In the genomic region with DNA sequence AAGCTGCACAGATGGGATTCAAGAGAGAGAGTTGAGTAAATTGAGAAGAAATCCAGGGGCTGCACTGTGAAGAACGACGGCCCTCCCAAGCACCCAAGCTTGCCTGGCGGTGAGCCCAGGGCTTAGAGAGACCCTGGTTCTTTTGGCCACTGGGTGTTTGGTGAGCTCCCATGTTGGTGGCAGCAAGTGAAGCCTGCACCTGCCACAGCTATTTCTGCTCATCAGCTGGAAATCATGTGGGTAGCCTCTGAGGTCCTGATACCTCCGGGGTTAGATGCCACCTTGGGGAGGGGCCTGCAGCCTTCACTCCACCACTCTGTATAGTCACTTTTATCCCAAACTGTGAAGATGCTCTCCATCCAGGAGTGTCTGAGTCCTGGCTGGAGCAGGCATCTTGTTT, we compare ENCODE assay signal across 14 cellular contexts. TPM values are rescaled to one million over a fixed set of nuclear protein-coding genes. Genes with fewer than 3 reads are reported as not detected.
DNase-seq lines count a peak whose midpoint lies in the region; ATAC-seq and TF ChIP-seq lines count a peak whose summit lies in the region.
"Had no signal": no experiment of that assay in that cellular context is flagged by ENCODE, and none has a peak within 500 bp of the region (broad histone marks: within the 10 kb centered on the region; RNA-seq: fewer than 3 reads in every experiment).

No MANE protein-coding gene starts in this region.

- no peak for DNase-seq in ecto neural progenitor cell (ENCODE audit: low spot score)
- DNase-seq in NCI-H2081 treated with DMSO at 0.1 percent for 48 hours (lab: John Stamatoyannopoulos, UW) = no peak
- DNase-seq in coronary artery (ENCODE audit: low spot score) = no peak
- DNase-seq: effector CD4-positive, alpha-beta T cell; HCEC 1CT; NCI-H2029 treated with DMSO at 0.1 percent for 48 hours; posterior cingulate gyrus had no signal

- ATAC-seq in GM19467 (IDR thresholded peaks at IDR 0.05; ENCODE audit: unreplicated experiment) = peak; percentile 44
- no peak for ATAC-seq in HG03159 (IDR thresholded peaks at IDR 0.05; ENCODE audit: unreplicated experiment)

- H3K27me3 ChIP-seq in mucosa of rectum (ENCODE audit: control insufficient read depth in 2 of 2, insufficient read depth in 2 of 2, low read length in 2 of 2) = no peaks in the 10 kb centered on the region
- H3K27me3 ChIP-seq: suprapubic skin had no signal

- H3K4me1 Mint-ChIP-seq in IgD-negative memory B cell = peaks cover 74 to 83% (median 81%) of the 10 kb centered on the region in 3 donors

- peaks cover 2% of the 10 kb centered on the region for H3K27me3 Mint-ChIP-seq in IgD-negative memory B cell

- peak overlapping the region; percentile 59 to 91 (median 91) for H3K27ac Mint-ChIP-seq in IgD-negative memory B cell

- H3K4me3 Mint-ChIP-seq in IgD-negative memory B cell = peak overlapping the region; percentile 25 to 80 (median 58)

- TF ChIP-seq CTCF in GM12875 (IDR thresholded peaks at IDR 0.05; ENCODE audit: borderline replicate concordance, insufficient read depth, low read depth, low read length) = 0 out of 2 replicates have a peak, but pooled peaks have one; percentile 11
- no peak for TF ChIP-seq CTCF in coronary artery (IDR thresholded peaks at IDR 0.05)

- H3K4me3 ChIP-seq in GM12875 (ENCODE audit: low read depth, low read length) (peak overlapping the region; percentile 8), mucosa of rectum (ENCODE audit: low read length in 2 of 2) (no peak overlapping the region), coronary artery (no peak overlapping the region)
- H3K4me3 ChIP-seq: suprapubic skin had no signal

- H3K27ac ChIP-seq in mucosa of rectum (ENCODE audit: low read depth in 2 of 2, low read length in 2 of 2) (peak overlapping the region; percentile 30 to 77), coronary artery (no peak overlapping the region)
- H3K27ac ChIP-seq: C4-2B, suprapubic skin had no signal

- no peak overlapping the region for H3K9ac ChIP-seq in mucosa of rectum (ENCODE audit: low read depth in 1 of 2, low read length in 2 of 2)

- H3K9me3 ChIP-seq in mucosa of rectum (ENCODE audit: control insufficient read depth in 2 of 2, low read length in 2 of 2) = no peaks in the 10 kb centered on the region
- H3K9me3 ChIP-seq: suprapubic skin had no signal

- no peaks in the 10 kb centered on the region for H3K9me3 Mint-ChIP-seq in IgD-negative memory B cell

- no peaks in the 10 kb centered on the region for H3K36me3 ChIP-seq in mucosa of rectum (ENCODE audit: control insufficient read depth in 2 of 2, insufficient read depth in 2 of 2, low read length in 2 of 2)
- H3K36me3 ChIP-seq: suprapubic skin had no signal

- peaks cover 1% of the 10 kb centered on the region for H3K36me3 Mint-ChIP-seq in IgD-negative memory B cell

- H3K4me1 ChIP-seq in mucosa of rectum (ENCODE audit: control insufficient read depth in 2 of 2, insufficient read depth in 2 of 2, low read length in 2 of 2) = peaks cover 5% of the 10 kb centered on the region in 2 donors

RNA-seq across cellular contexts. Expression of gene BTG2, which starts 6.1 kb away (rescaled TPM):
- polyA plus RNA-seq in IgD-negative memory B cell = 202 TPM

RNA-seq across cellular contexts. Expression of gene FMOD, which starts 51.7 kb away (rescaled TPM):
- 0.28 TPM for polyA plus RNA-seq in IgD-negative memory B cell

Comparison
In these comparisons a context has a peak if more than half of its experiments do, and no peak if none do; other contexts are left out.
1. H3K27ac ChIP-seq: peak in mucosa of rectum (2 of 2); none in coronary artery (0 of 2).